In the genomic region with DNA sequence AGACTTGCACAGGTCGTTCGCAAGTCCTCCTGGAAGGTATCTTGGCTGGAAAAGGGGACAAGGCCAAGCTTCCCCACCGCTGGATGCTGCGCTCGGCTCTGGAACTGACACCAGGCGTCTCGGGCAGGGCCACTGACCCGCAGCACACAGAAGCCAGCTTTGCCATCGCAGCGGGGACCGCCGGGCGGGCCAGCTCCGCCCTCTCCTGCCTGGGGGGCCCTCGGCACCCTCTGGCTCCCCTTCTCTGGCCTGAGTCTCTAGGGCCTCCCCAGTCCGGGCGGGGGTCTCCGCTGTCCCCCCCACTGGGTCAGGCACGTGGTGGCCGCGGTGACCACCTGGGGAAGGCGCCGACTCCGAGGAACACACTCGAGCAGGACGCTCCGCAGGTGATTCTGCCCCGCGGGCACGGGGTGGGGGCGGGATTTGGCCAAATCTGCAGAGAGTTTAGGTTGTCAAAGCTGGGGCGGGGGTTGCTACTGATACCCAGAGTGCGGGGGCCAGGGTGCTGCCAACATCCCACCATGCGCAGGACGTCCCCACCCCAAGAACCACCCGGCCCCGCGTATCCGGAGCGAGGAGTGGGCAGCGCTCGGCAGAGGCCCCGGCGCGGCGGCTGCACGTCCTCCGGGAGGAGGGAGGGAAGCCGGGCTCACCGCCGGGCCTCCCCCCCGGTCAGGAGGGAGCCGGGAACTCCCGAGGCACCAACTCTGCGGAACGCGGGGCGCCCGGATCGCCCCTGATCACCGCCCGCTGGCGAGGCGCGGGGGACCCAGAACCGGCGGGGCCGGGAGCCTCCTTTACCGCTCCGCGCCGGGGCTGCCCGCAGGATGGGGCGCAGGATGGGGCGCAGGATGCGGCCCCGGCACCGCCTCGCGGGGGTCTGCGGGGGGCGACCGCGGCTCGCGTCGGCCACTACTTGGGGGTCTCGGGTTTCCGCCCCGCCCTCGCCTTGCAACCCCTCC, we compare ENCODE assay signal across 8 cellular contexts. TPM values are rescaled to one million over a fixed set of nuclear protein-coding genes. Genes with fewer than 3 reads are reported as not detected.
DNase-seq lines count a peak whose midpoint lies in the region; ATAC-seq and TF ChIP-seq lines count a peak whose summit lies in the region.

No MANE protein-coding gene starts in this region.

- no peaks in the 10 kb centered on the region for H3K27me3 ChIP-seq in Panc1 (ENCODE audit: control insufficient read depth, insufficient read depth, low read length)
- peaks cover 3% of the 10 kb centered on the region for H3K27me3 ChIP-seq in endocrine pancreas (ENCODE audit: control insufficient read depth, insufficient read depth, low read length)

- no peak overlapping the region for H3K27ac ChIP-seq in Panc1 (ENCODE audit: low read length)

- H3K9me3 Mint-ChIP-seq in nephron, result no peaks in the 10 kb centered on the region

- peak; percentile 10 for ATAC-seq in GM18498 (IDR thresholded peaks at IDR 0.05; ENCODE audit: unreplicated experiment)
- ATAC-seq in Panc1, result peak; percentile 16
- ATAC-seq in HG02885 (IDR thresholded peaks at IDR 0.05; ENCODE audit: poor library complexity, unreplicated experiment), result no peak
- no peak for ATAC-seq in omental fat pad (ENCODE audit: low FRiP score)

- peaks cover 5% of the 10 kb centered on the region; the same call in 1 of the 2 replicates for H3K36me3 ChIP-seq in Panc1 (ENCODE audit: control insufficient read depth, insufficient read depth, low read length)
- no peaks in the 10 kb centered on the region for H3K36me3 ChIP-seq in endocrine pancreas (ENCODE audit: control insufficient read depth, insufficient read depth, low read length)

- H3K4me3 ChIP-seq in Panc1 (ENCODE audit: low read depth in 2 of 2, low read length in 2 of 2) (peak overlapping the region; percentile 53 to 56), endocrine pancreas (ENCODE audit: control insufficient read depth, insufficient read depth, low read length) (no peak overlapping the region)

- peaks cover 27% of the 10 kb centered on the region for H3K4me1 Mint-ChIP-seq in nephron

- peak overlapping the region; percentile 31 for H3K9ac ChIP-seq in endocrine pancreas (ENCODE audit: control insufficient read depth, insufficient read depth, low read length)

- BruUV-seq in Panc1 (replicated peaks; lab: Mats Ljungman, UMichigan), result no TSS peak

- CTCF ChIA-PET in Panc1 (lab: Charles Lee), result interaction anchor here (0.7 kb wide), 1 partner anchor 76 kb away, joined by 3 read pairs; no protein-coding TSS in a partner anchor

- H3K36me3 Mint-ChIP-seq in nephron (ENCODE audit: low read depth), result no peaks in the 10 kb centered on the region

- H3K4me1 ChIP-seq in Panc1 (ENCODE audit: control insufficient read depth, insufficient read depth, low read length), result peaks cover 12% of the 10 kb centered on the region
- H3K4me1 ChIP-seq in endocrine pancreas (ENCODE audit: control insufficient read depth, insufficient read depth, low read length), result no peaks in the 10 kb centered on the region

- intact Hi-C loops in Panc1 (cut with micrococcal nuclease; ENCODE audit: unreplicated experiment), result no loop called here

- peaks cover 40% of the 10 kb centered on the region for H3K27me3 Mint-ChIP-seq in nephron (ENCODE audit: low read depth)

- H3K9me3 ChIP-seq in Panc1 (ENCODE audit: control insufficient read depth, insufficient read depth, low read depth, low read length) (no peaks in the 10 kb centered on the region), endocrine pancreas (ENCODE audit: control insufficient read depth, low read length) (no peaks in the 10 kb centered on the region)

- in situ Hi-C loops in Panc1 (cut with HindIII; ENCODE audit: low pct_unique_long_range_greater_than_20kb, low sequenced_read_pairs), result no loop called here

- TF ChIP-seq CTCF in Panc1 (IDR thresholded peaks at IDR 0.05) (no peak), nephron (IDR thresholded peaks at IDR 0.05; ENCODE audit: unreplicated experiment in 3 of 3) (no peak), omental fat pad (IDR thresholded peaks at IDR 0.05) (no peak)

- peak overlapping the region in 2 of 3 experiments; percentile 43 to 53 for H3K27ac Mint-ChIP-seq in nephron

- POLR2A ChIA-PET in Panc1 (lab: Charles Lee), result interaction anchor here (0.6 kb wide), 1 partner anchor 30 kb away, joined by 5 read pairs; no protein-coding TSS in a partner anchor

- no peak for DNase-seq in Panc1 (ENCODE audit: low read depth, low spot score)
- DNase-seq in cerebellar cortex (ENCODE audit: low spot score), result no peak
- DNase-seq in omental fat pad (ENCODE audit: low spot score), result no peak
- no peak for DNase-seq in SW480 (ENCODE audit: low spot score)

- peak overlapping the region; percentile 57 to 81 (median 73) for H3K4me3 Mint-ChIP-seq in nephron

RNA-seq across cellular contexts. Expression of a gene that starts 0.8 kb away (rescaled TPM):
- total RNA-seq in Panc1 (2021; ENCODE audit: unreplicated experiment) (21.0 TPM), omental fat pad (100 to 1,000 TPM in 2 of 4 donors, 10 to 100 TPM in 2; 68.4 to 271 (median 99.9) TPM)
- 44.9 TPM for polyA plus RNA-seq in Panc1 (2012; ENCODE audit: insufficient read length)

Comparison
In these comparisons a context has a peak if more than half of its experiments do, and no peak if none do; other contexts are left out.
1. ATAC-seq: peak in GM18498 (single experiment) and Panc1 (single experiment); none in HG02885 (single experiment) and omental fat pad (single experiment).